2 cellular contexts compared by ENCODE assay signal in the genomic region with DNA sequence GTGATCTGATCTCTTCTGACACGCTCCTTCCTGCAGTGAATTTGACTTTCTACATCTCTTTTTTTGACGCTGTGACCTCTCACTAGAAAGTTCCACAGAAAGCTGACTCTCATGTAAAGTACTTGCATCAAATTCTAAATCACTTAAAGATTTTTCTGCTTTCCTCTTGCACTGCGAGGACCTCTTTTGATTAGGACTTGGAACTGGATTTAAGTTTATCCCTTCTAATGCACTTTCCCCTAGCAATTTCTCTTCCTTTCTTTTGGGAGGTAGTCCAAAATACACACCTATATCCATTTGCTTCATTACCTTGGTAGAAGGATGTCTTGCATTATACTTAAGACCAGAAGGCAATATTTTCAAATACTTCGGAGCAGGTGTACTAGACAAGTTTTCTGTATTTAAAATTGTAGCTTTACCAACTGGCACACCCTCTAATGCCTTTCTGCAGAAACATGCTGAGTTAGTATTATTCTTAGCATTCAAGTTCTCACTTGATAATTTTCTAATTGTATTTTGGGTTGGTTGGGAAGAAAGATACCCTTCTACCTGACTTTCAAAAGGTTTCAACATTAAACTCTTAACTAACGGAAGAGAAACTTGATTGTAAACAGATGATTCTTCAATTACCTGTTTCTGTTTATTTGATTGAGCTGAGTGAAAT.
A peak's percentile ranks its signal among the peaks of the same experiment; 100 is the strongest.
TF ChIP-seq lines count a peak whose summit lies in the region.

No MANE protein-coding gene starts in this region.

TF ChIP-seq in A549, 52 proteins besides CTCF, POLR2A, EP300 and RAD21:
- TF ChIP-seq MAFK (IDR thresholded peaks at IDR 0.05; ENCODE audit: partially characterized antibody), result peak; percentile 39
- TF ChIP-seq, protein P1, sequence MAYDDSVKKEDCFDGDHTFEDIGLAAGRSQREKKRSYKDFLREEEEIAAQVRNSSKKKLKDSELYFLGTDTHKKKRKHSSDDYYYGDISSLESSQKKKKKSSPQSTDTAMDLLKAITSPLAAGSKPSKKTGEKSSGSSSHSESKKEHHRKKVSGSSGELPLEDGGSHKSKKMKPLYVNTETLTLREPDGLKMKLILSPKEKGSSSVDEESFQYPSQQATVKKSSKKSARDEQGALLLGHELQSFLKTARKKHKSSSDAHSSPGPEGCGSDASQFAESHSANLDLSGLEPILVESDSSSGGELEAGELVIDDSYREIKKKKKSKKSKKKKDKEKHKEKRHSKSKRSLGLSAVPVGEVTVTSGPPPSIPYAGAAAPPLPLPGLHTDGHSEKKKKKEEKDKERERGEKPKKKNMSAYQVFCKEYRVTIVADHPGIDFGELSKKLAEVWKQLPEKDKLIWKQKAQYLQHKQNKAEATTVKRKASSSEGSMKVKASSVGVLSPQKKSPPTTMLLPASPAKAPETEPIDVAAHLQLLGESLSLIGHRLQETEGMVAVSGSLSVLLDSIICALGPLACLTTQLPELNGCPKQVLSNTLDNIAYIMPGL (CRISPR knock-in tag; IDR thresholded peaks at IDR 0.05; ENCODE audit: borderline replicate concordance), result no peak
TF ChIP-seq in A549: peak in this region for 1.

TF ChIP-seq in K562, 482 proteins besides CTCF, POLR2A, EP300 and RAD21:
- TF ChIP-seq, protein P2, sequence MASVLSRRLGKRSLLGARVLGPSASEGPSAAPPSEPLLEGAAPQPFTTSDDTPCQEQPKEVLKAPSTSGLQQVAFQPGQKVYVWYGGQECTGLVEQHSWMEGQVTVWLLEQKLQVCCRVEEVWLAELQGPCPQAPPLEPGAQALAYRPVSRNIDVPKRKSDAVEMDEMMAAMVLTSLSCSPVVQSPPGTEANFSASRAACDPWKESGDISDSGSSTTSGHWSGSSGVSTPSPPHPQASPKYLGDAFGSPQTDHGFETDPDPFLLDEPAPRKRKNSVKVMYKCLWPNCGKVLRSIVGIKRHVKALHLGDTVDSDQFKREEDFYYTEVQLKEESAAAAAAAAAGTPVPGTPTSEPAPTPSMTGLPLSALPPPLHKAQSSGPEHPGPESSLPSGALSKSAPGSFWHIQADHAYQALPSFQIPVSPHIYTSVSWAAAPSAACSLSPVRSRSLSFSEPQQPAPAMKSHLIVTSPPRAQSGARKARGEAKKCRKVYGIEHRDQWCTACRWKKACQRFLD (CRISPR knock-in tag; IDR thresholded peaks at IDR 0.05), result no peak
- TF ChIP-seq ZNF316 (IDR thresholded peaks at IDR 0.05), result peak; percentile 71
- TF ChIP-seq ZNF609 (CRISPR knock-in tag; IDR thresholded peaks at IDR 0.05; ENCODE audit: borderline replicate concordance), result no peak
- TF ChIP-seq PYGO2 (tag; IDR thresholded peaks at IDR 0.05), result no peak
- no peak for TF ChIP-seq SIN3B (IDR thresholded peaks at IDR 0.05; ENCODE audit: low read depth)
- TF ChIP-seq C11orf30 (IDR thresholded peaks at IDR 0.05; ENCODE audit: low read depth), result peak; percentile 58
